Comparison of ENCODE assay signal across 1 cellular context in genomic region chr12:74537126-74537706, GRCh38.
TF ChIP-seq lines count a peak whose summit lies in the region.

No MANE protein-coding gene starts in this region.

TF ChIP-seq in GM23338, 12 proteins besides CTCF, POLR2A, EP300 and RAD21 (continued from another document):
- TF ChIP-seq ZNF462 (CRISPR knock-in tag; IDR thresholded peaks at IDR 0.05) = no peak
- no peak for TF ChIP-seq EZH2phosphoT487 (IDR thresholded peaks at IDR 0.05; ENCODE audit: unreplicated experiment)
- no peak for TF ChIP-seq EZH2 (IDR thresholded peaks at IDR 0.05; ENCODE audit: low read depth, unreplicated experiment)
- TF ChIP-seq POLR2AphosphoS5 (IDR thresholded peaks at IDR 0.05; ENCODE audit: low read depth) = no peak
- TF ChIP-seq NANOG (IDR thresholded peaks at IDR 0.05; ENCODE audit: borderline replicate concordance) = no peak
- TF ChIP-seq JUNB (IDR thresholded peaks at IDR 0.05; ENCODE audit: unreplicated experiment) = no peak
- no peak for TF ChIP-seq ZNF331 (CRISPR knock-in tag; IDR thresholded peaks at IDR 0.05; ENCODE audit: low read depth)
- no peak for TF ChIP-seq STAT1 (IDR thresholded peaks at IDR 0.05; ENCODE audit: unreplicated experiment)
